In the genomic region with DNA sequence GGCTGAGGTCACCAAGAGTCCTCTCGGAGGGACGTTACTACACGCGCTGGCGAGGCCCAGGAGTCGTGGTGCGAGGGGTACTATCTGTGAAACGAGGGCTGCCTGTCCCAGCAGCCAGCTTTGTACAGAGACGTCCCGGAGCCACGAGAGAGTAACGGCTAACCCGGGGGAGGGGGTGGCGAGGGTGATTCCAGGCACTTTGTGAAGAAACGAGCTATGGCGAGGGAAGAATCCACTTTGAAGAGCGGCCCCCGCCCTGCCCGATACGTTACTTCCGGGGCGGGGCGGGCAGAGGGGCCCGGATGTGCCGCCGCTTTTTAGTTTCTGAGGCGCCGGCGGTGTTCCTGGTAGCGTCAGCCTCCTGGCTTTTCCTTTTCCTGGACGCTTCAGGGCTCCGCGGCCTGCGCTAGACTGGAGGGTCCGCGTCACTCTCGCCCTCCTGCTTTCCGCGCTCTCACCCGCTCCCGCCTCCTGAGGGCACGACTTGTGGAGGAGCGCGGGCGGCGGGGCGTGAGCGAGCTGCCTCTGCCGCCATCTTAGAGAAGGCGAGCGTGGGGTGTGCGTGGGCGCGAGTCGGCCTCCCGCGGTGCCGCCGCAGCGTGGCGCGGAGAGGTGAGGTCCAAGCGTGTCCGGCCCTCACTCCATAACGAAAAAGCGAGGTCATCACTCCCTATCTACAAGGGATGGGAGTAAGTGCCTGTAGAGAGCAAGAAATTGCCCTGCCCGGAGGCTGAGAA, we compare ENCODE assay signal across 8 cellular contexts. TPM values are rescaled to one million over a fixed set of nuclear protein-coding genes. Genes with fewer than 3 reads are reported as not detected.
A peak's percentile ranks its signal among the peaks of the same experiment; 100 is the strongest.
DNase-seq lines count a peak whose midpoint lies in the region; ATAC-seq and TF ChIP-seq lines count a peak whose summit lies in the region.

No MANE protein-coding gene starts in this region.

- H3K9me3 ChIP-seq in ovary (no peaks in the 10 kb centered on the region), thymus (ENCODE audit: control insufficient read depth) (no peaks in the 10 kb centered on the region)

- CTCF ChIA-PET in GM10248 (lab: Yijun Ruan, JAX) = interaction anchor here (1.2 to 2.3 kb wide), 8 partner anchors 15 to 917 kb away, joined by 3 to 8 read pairs (median 4); no protein-coding TSS in a partner anchor

- intact Hi-C loops in head of caudate nucleus (cut with DNase I) = no loop called here
- intact Hi-C loops in ovary (cut with DNase I) = loop anchor here in 1 of 4 donors (10.0 kb wide), 1 partner anchor 768 kb away; no protein-coding TSS in a partner anchor

- H3K27ac Mint-ChIP-seq in activated naive CD8-positive, alpha-beta T cell = peak overlapping the region; percentile 100

- H3K4me3 ChIP-seq in ovary (peak overlapping the region; percentile 82), thymus (ENCODE audit: low read length) (peak overlapping the region; percentile 94)

- TF ChIP-seq EP300 in ovary (IDR thresholded peaks at IDR 0.05) = no peak

- H3K4me3 Mint-ChIP-seq in activated naive CD8-positive, alpha-beta T cell = peak overlapping the region; percentile 96

- no peaks in the 10 kb centered on the region for H3K9me3 Mint-ChIP-seq in activated naive CD8-positive, alpha-beta T cell (ENCODE audit: low read depth)

- TF ChIP-seq CTCF in GM10248 (IDR thresholded peaks at IDR 0.05; ENCODE audit: control extremely low read depth, extremely low read depth, low read depth, missing control alignments) (no peak), ovary (IDR thresholded peaks at IDR 0.05) (peak in 1 of 3 donors; percentile 27)

- H3K27ac ChIP-seq in ovary = peak overlapping the region; percentile 100
- peak overlapping the region; percentile 100 for H3K27ac ChIP-seq in thymus (ENCODE audit: low read depth)

- POLR2A ChIA-PET in GM10248 (lab: Yijun Ruan, JAX) = interaction anchor here (0.8 to 2.2 kb wide), 7 partner anchors 10 to 52 kb away, joined by 3 to 10 read pairs (median 4); no protein-coding TSS in a partner anchor

- H3K4me1 Mint-ChIP-seq in activated naive CD8-positive, alpha-beta T cell (ENCODE audit: low read depth) = peaks cover 61% of the 10 kb centered on the region

- H3K27me3 Mint-ChIP-seq in activated naive CD8-positive, alpha-beta T cell = no peaks in the 10 kb centered on the region

- no peaks in the 10 kb centered on the region for H3K4me1 ChIP-seq in ovary (ENCODE audit: insufficient read depth)
- H3K4me1 ChIP-seq in thymus (ENCODE audit: control insufficient read depth, insufficient read depth, low read length) = peaks cover 4% of the 10 kb centered on the region

- no peaks in the 10 kb centered on the region for H3K36me3 ChIP-seq in ovary
- peaks cover 3% of the 10 kb centered on the region for H3K36me3 ChIP-seq in thymus (ENCODE audit: control insufficient read depth, insufficient read depth)

- H3K36me3 Mint-ChIP-seq in activated naive CD8-positive, alpha-beta T cell = peaks cover 7% of the 10 kb centered on the region

- DNase-seq in GM10248 (ENCODE audit: extremely low spot score) = peak; percentile 79
- DNase-seq in NAMALWA (ENCODE audit: low spot score) = peak; percentile 91
- DNase-seq in head of caudate nucleus = peak; percentile 81 to 96 (median 92)
- DNase-seq in ovary = peak; percentile 84 to 93 (median 90)

- TF ChIP-seq POLR2A in ovary (IDR thresholded peaks at IDR 0.05) = peak; percentile 96

- H3K27me3 ChIP-seq in ovary (no peaks in the 10 kb centered on the region), thymus (ENCODE audit: control insufficient read depth, insufficient read depth) (no peaks in the 10 kb centered on the region)

- peak; percentile 66 for ATAC-seq in HG02571 (IDR thresholded peaks at IDR 0.05; ENCODE audit: unreplicated experiment)
- peak; percentile 86 for ATAC-seq in SK-N-SH treated with all-trans-retinoic acid at 6 μM for 48 hours

- 0 to 1% (median 0%) methylated on average over 64 to 67 of the region's 67 CpGs for WGBS in ovary, 3 donors
- under 1% methylated on average over 67 of the region's 67 CpGs for WGBS in thymus

TF ChIP-seq in SK-N-SH treated with all-trans-retinoic acid at 6 μM for 48 hours, 23 proteins besides CTCF, POLR2A, EP300 and RAD21 (continues in another document):
- TF ChIP-seq TCF4 (CRISPR knock-in tag; IDR thresholded peaks at IDR 0.05; ENCODE audit: borderline replicate concordance) = no peak
- no peak for TF ChIP-seq GLIS3 (CRISPR knock-in tag; IDR thresholded peaks at IDR 0.05)
- TF ChIP-seq OSR1 (CRISPR knock-in tag; IDR thresholded peaks at IDR 0.05) = no peak
- TF ChIP-seq ZNF8 (CRISPR knock-in tag; IDR thresholded peaks at IDR 0.05) = 0 out of 2 replicates have a peak, but pooled peaks have one; percentile 34
- no peak for TF ChIP-seq ZNF565 (CRISPR knock-in tag; conservative IDR thresholded peaks at IDR 0.05; ENCODE audit: low read depth)
- TF ChIP-seq CREB5 (CRISPR knock-in tag; IDR thresholded peaks at IDR 0.05; ENCODE audit: low read depth) = no peak
- TF ChIP-seq ZC3H10 (CRISPR knock-in tag; IDR thresholded peaks at IDR 0.05) = no peak
- no peak for TF ChIP-seq ISL1 (CRISPR knock-in tag; IDR thresholded peaks at IDR 0.05)
- TF ChIP-seq CSDC2 (CRISPR knock-in tag; IDR thresholded peaks at IDR 0.05) = 0 out of 2 replicates have a peak, but pooled peaks have one; percentile 68
- no peak for TF ChIP-seq ZNF70 (CRISPR knock-in tag; IDR thresholded peaks at IDR 0.05)
- no peak for TF ChIP-seq TOX (CRISPR knock-in tag; IDR thresholded peaks at IDR 0.05; ENCODE audit: borderline replicate concordance)
- TF ChIP-seq ESRRG (CRISPR knock-in tag; IDR thresholded peaks at IDR 0.05) = no peak
- TF ChIP-seq, protein P1, sequence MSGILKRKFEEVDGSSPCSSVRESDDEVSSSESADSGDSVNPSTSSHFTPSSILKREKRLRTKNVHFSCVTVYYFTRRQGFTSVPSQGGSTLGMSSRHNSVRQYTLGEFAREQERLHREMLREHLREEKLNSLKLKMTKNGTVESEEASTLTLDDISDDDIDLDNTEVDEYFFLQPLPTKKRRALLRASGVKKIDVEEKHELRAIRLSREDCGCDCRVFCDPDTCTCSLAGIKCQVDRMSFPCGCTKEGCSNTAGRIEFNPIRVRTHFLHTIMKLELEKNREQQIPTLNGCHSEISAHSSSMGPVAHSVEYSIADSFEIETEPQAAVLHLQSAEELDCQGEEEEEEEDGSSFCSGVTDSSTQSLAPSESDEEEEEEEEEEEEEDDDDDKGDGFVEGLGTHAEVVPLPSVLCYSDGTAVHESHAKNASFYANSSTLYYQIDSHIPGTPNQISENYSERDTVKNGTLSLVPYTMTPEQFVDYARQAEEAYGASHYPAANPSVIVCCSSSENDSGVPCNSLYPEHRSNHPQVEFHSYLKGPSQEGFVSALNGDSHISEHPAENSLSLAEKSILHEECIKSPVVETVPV (CRISPR knock-in tag; IDR thresholded peaks at IDR 0.05) = no peak; the same call in 1 of the 2 replicates
- TF ChIP-seq SNAI2 (CRISPR knock-in tag; IDR thresholded peaks at IDR 0.05) = no peak
- TF ChIP-seq, protein P2, sequence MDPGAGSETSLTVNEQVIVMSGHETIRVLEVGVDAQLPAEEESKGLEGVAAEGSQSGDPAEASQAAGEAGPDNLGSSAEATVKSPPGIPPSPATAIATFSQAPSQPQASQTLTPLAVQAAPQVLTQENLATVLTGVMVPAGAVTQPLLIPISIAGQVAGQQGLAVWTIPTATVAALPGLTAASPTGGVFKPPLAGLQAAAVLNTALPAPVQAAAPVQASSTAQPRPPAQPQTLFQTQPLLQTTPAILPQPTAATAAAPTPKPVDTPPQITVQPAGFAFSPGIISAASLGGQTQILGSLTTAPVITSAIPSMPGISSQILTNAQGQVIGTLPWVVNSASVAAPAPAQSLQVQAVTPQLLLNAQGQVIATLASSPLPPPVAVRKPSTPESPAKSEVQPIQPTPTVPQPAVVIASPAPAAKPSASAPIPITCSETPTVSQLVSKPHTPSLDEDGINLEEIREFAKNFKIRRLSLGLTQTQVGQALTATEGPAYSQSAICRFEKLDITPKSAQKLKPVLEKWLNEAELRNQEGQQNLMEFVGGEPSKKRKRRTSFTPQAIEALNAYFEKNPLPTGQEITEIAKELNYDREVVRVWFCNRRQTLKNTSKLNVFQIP (CRISPR knock-in tag; IDR thresholded peaks at IDR 0.05; ENCODE audit: borderline replicate concordance, low read depth) = no peak
- 0 out of 2 replicates have a peak, but pooled peaks have one; percentile 38 for TF ChIP-seq ARNTL (CRISPR knock-in tag; IDR thresholded peaks at IDR 0.05; ENCODE audit: borderline replicate concordance, low read depth)
- TF ChIP-seq BACH2 (CRISPR knock-in tag; IDR thresholded peaks at IDR 0.05; ENCODE audit: borderline replicate concordance) = no peak
- TF ChIP-seq ZFP30 (CRISPR knock-in tag; IDR thresholded peaks at IDR 0.05) = no peak

RNA-seq across cellular contexts. Expression of gene RFX3, which starts 0.5 kb away (rescaled TPM):
- total RNA-seq in ovary = 10 to 100 TPM in 6 of 7 donors, 1 to 10 TPM in 1; 8.8 to 22.7 (median 15.9) TPM
- polyA plus RNA-seq in ovary (1 to 10 TPM; 2.6 to 3.4 TPM), thymus (7.8 TPM)

Comparison
In these comparisons a context has a peak if more than half of its experiments do, and no peak if none do; other contexts are left out.
1. Peak in every context shown above with its lines: DNase-seq, ATAC-seq, H3K4me3 ChIP-seq and H3K27ac ChIP-seq.